In the genomic region with DNA sequence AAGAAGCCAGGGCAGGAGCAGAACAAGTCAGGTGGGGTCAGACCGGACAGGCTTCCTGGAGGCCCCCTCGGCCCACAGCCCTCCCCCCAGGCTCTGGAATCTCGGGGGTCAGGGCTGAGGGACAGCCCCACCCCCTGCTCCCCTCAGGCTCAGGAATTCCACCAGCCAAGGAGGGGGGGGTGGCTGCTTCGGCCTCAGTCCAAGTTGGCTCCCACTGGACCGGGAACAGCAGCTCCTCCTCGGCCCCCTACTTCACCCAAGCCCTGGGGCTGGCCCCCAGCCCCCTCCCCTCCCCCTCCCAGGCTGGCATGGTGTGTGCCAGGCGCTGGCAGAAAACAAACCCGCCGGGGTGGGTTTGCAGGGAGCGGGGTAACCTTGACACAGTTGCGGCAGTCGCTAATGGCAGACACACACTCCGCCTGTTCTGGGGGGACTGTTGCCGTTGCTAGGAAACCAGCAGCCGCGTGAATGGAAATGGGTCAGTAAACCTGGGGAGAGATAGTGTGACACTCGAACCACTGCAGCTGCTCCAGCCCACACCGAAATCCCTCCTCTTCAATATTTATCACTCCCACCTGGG, we compare ENCODE assay signal across 2 cellular contexts.
TF ChIP-seq lines count a peak whose summit lies in the region.

No MANE protein-coding gene starts in this region.

TF ChIP-seq in SK-N-SH, 30 proteins besides CTCF, POLR2A, EP300 and RAD21 (continued from another document):
- TF ChIP-seq ZBTB33 (IDR thresholded peaks at IDR 0.05; ENCODE audit: borderline replicate concordance, low read depth) (no peak), TCF12 (IDR thresholded peaks at IDR 0.05) (no peak)

TF ChIP-seq in SK-N-SH treated with all-trans-retinoic acid at 6 μM for 48 hours, 23 proteins besides CTCF, POLR2A, EP300 and RAD21 (continued from another document):
- TF ChIP-seq, protein P1, sequence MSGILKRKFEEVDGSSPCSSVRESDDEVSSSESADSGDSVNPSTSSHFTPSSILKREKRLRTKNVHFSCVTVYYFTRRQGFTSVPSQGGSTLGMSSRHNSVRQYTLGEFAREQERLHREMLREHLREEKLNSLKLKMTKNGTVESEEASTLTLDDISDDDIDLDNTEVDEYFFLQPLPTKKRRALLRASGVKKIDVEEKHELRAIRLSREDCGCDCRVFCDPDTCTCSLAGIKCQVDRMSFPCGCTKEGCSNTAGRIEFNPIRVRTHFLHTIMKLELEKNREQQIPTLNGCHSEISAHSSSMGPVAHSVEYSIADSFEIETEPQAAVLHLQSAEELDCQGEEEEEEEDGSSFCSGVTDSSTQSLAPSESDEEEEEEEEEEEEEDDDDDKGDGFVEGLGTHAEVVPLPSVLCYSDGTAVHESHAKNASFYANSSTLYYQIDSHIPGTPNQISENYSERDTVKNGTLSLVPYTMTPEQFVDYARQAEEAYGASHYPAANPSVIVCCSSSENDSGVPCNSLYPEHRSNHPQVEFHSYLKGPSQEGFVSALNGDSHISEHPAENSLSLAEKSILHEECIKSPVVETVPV (CRISPR knock-in tag; IDR thresholded peaks at IDR 0.05), result no peak
- TF ChIP-seq TOX (CRISPR knock-in tag; IDR thresholded peaks at IDR 0.05; ENCODE audit: borderline replicate concordance) (no peak), ESRRG (CRISPR knock-in tag; IDR thresholded peaks at IDR 0.05) (no peak), SNAI2 (CRISPR knock-in tag; IDR thresholded peaks at IDR 0.05) (no peak), BACH2 (CRISPR knock-in tag; IDR thresholded peaks at IDR 0.05; ENCODE audit: borderline replicate concordance) (no peak), OSR1 (CRISPR knock-in tag; IDR thresholded peaks at IDR 0.05) (no peak), ZFP3 (CRISPR knock-in tag; IDR thresholded peaks at IDR 0.05) (no peak), GLIS3 (CRISPR knock-in tag; IDR thresholded peaks at IDR 0.05) (no peak), ZFP30 (CRISPR knock-in tag; IDR thresholded peaks at IDR 0.05) (no peak)
- TF ChIP-seq, protein P2, sequence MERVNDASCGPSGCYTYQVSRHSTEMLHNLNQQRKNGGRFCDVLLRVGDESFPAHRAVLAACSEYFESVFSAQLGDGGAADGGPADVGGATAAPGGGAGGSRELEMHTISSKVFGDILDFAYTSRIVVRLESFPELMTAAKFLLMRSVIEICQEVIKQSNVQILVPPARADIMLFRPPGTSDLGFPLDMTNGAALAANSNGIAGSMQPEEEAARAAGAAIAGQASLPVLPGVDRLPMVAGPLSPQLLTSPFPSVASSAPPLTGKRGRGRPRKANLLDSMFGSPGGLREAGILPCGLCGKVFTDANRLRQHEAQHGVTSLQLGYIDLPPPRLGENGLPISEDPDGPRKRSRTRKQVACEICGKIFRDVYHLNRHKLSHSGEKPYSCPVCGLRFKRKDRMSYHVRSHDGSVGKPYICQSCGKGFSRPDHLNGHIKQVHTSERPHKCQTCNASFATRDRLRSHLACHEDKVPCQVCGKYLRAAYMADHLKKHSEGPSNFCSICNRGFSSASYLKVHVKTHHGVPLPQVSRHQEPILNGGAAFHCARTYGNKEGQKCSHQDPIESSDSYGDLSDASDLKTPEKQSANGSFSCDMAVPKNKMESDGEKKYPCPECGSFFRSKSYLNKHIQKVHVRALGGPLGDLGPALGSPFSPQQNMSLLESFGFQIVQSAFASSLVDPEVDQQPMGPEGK (CRISPR knock-in tag; IDR thresholded peaks at IDR 0.05; ENCODE audit: borderline replicate concordance), result no peak
